Comparison of ENCODE assay signal across 1 cellular context in genomic region chr5:16364906-16365305, GRCh38.
TF ChIP-seq lines count a peak whose summit lies in the region.

No MANE protein-coding gene starts in this region.

TF ChIP-seq in GM23338, 12 proteins besides CTCF, POLR2A, EP300 and RAD21 (continued from another document):
- no peak for TF ChIP-seq ZNF462 (CRISPR knock-in tag; IDR thresholded peaks at IDR 0.05)
- TF ChIP-seq POLR2AphosphoS5 (IDR thresholded peaks at IDR 0.05; ENCODE audit: low read depth): no peak
- no peak for TF ChIP-seq ZNF331 (CRISPR knock-in tag; IDR thresholded peaks at IDR 0.05; ENCODE audit: low read depth)
- TF ChIP-seq REST (IDR thresholded peaks at IDR 0.05; ENCODE audit: unreplicated experiment): no peak
- no peak for TF ChIP-seq CREB1 (CRISPR knock-in tag; IDR thresholded peaks at IDR 0.05; ENCODE audit: low read depth)
